21 cellular contexts compared by ENCODE assay signal in the genomic region with DNA sequence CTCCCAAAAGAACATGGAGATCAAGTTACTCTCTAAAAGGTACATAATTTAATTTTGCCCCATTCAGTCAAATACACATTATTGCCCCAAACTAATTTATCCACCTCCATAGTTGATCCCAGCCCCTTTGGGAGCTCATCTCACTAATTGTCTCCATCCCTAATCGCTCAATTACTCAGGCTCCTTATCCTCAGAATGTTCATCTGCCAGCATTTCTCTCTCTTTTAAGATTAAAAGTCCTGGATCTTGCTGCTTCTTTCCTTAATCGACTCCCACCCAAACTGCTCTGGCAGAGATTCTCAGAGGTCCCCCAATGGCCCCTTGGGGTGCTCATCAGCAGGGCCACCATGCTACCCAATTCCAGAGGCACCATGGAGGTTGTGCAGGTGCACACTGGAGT. TPM values are rescaled to one million over a fixed set of nuclear protein-coding genes. Genes with fewer than 3 reads are reported as not detected.
DNase-seq lines count a peak whose midpoint lies in the region; ATAC-seq, FAIRE-seq and TF ChIP-seq lines count a peak whose summit lies in the region.
"Had no signal": no experiment of that assay in that cellular context is flagged by ENCODE, and none has a peak within 500 bp of the region (broad histone marks: within the 10 kb centered on the region; RNA-seq: fewer than 3 reads in every experiment).

No MANE protein-coding gene starts in this region.

- H3K36me3 Mint-ChIP-seq in activated T-helper 2 cell treated with anti-CD3 and anti-CD28 coated beads, Interferon-gamma antibody, Interleukin-2, Interleukin-4, amounts not matched to agents 10 μg/mL and 5 μg/mL and 100 μg/mL, durations not matched to agents 14 hours and 24 hours and 36 hours (ENCODE audit: low read depth) = no peaks in the 10 kb centered on the region

- H3K14ac ChIP-seq in mesenchymal stem cell (ENCODE audit: low read length in 2 of 2) = no peak overlapping the region

- TF ChIP-seq EP300 in sigmoid colon (IDR thresholded peaks at IDR 0.05) = no peak

- no peak overlapping the region for H3K27ac Mint-ChIP-seq in activated T-helper 2 cell treated with anti-CD3 and anti-CD28 coated beads, Interferon-gamma antibody, Interleukin-2, Interleukin-4, amounts not matched to agents 10 μg/mL and 5 μg/mL and 100 μg/mL, durations not matched to agents 14 hours and 24 hours and 36 hours
- H3K27ac Mint-ChIP-seq: CD4-positive, alpha-beta T cell; HFFc6; IgD-negative memory B cell had no signal

- no peak overlapping the region for H3K9ac ChIP-seq in mesenchymal stem cell (ENCODE audit: low read length)

- FAIRE-seq in D721Med (lab: Jason Lieb, UNC) = peak; percentile 16
- FAIRE-seq: A204.1, GM12878, HepG2 had no signal

- no peak overlapping the region for H3K4me2 ChIP-seq in mesenchymal stem cell (ENCODE audit: low read length, poor library complexity, severe bottlenecking)

- 96 to 97% methylated on average over 2 of the region's 2 CpGs for WGBS in sigmoid colon, 2 donors
- 82% methylated on average over 2 of the region's 2 CpGs for WGBS in mesenchymal stem cell

- no peak overlapping the region for H3K4ac ChIP-seq in mesenchymal stem cell (ENCODE audit: low read depth in 1 of 2, low read length in 2 of 2)

- no peak overlapping the region for H2AFZ ChIP-seq in mesenchymal stem cell (ENCODE audit: low read depth, low read length)

- peak overlapping the region; percentile 65 for H3K27ac ChIP-seq in WERI-Rb-1
- H3K27ac ChIP-seq in sigmoid colon = no peak overlapping the region
- H3K27ac ChIP-seq in mesenchymal stem cell (ENCODE audit: low read length, poor library complexity, severe bottlenecking) = no peak overlapping the region
- H3K27ac ChIP-seq: C4-2B had no signal

- H3K4me1 ChIP-seq in sigmoid colon = peaks cover 0 to 5% (median 0%) of the 10 kb centered on the region in 4 donors
- H3K4me1 ChIP-seq in mesenchymal stem cell (ENCODE audit: control insufficient read depth, insufficient read depth, low read depth, low read length) = peaks cover 5% of the 10 kb centered on the region

- no peak overlapping the region for H2BK12ac ChIP-seq in mesenchymal stem cell (ENCODE audit: low read length in 2 of 2)

- TF ChIP-seq POLR2A in sigmoid colon (IDR thresholded peaks at IDR 0.05) = no peak

- no peak overlapping the region for H3K23ac ChIP-seq in mesenchymal stem cell (ENCODE audit: low read length in 2 of 2)

- H4K91ac ChIP-seq in mesenchymal stem cell (ENCODE audit: low read length) = no peak overlapping the region

- no peaks in the 10 kb centered on the region for H3K9me3 ChIP-seq in WERI-Rb-1 (ENCODE audit: severe bottlenecking)
- H3K9me3 ChIP-seq in sigmoid colon = no peaks in the 10 kb centered on the region
- H3K9me3 ChIP-seq in mesenchymal stem cell (ENCODE audit: control insufficient read depth, low read length) = no peaks in the 10 kb centered on the region
- H3K9me3 ChIP-seq: Caco-2 had no signal

- no peaks in the 10 kb centered on the region for H3K9me3 Mint-ChIP-seq in activated T-helper 2 cell treated with anti-CD3 and anti-CD28 coated beads, Interferon-gamma antibody, Interleukin-2, Interleukin-4, amounts not matched to agents 10 μg/mL and 5 μg/mL and 100 μg/mL, durations not matched to agents 14 hours and 24 hours and 36 hours
- H3K9me3 Mint-ChIP-seq: CD4-positive, alpha-beta T cell; HFFc6; IgD-negative memory B cell had no signal

- H2BK120ac ChIP-seq in mesenchymal stem cell (ENCODE audit: low read depth, low read length) = no peak overlapping the region

- no peak for TF ChIP-seq CTCF in D721Med (IDR thresholded peaks at IDR 0.05; ENCODE audit: insufficient read depth, missing control alignments)
- no peak for TF ChIP-seq CTCF in WERI-Rb-1 (IDR thresholded peaks at IDR 0.05; ENCODE audit: low read depth, low read length)
- no peak for TF ChIP-seq CTCF in sigmoid colon (IDR thresholded peaks at IDR 0.05)

- H4K8ac ChIP-seq in mesenchymal stem cell (ENCODE audit: low read length) = no peak overlapping the region

- H3K27me3 ChIP-seq in WERI-Rb-1 (ENCODE audit: insufficient read depth, low read depth, severe bottlenecking) (no peaks in the 10 kb centered on the region), sigmoid colon (no peaks in the 10 kb centered on the region), mesenchymal stem cell (ENCODE audit: control insufficient read depth in 1 of 2, insufficient read depth in 1 of 2, low read length in 2 of 2) (no peaks in the 10 kb centered on the region)

- H3K4me3 Mint-ChIP-seq in activated T-helper 2 cell treated with anti-CD3 and anti-CD28 coated beads, Interferon-gamma antibody, Interleukin-2, Interleukin-4, amounts not matched to agents 10 μg/mL and 5 μg/mL and 100 μg/mL, durations not matched to agents 14 hours and 24 hours and 36 hours (ENCODE audit: low read depth) = no peak overlapping the region
- H3K4me3 Mint-ChIP-seq: CD4-positive, alpha-beta T cell; HFFc6; IgD-negative memory B cell had no signal

- DNase-seq in D721Med (ENCODE audit: insufficient read length, low spot score) = peak; percentile 73
- peak; percentile 85 for DNase-seq in NCI-H82 (lab: John Stamatoyannopoulos, UW)
- DNase-seq in WERI-Rb-1 = no peak
- DNase-seq in sigmoid colon = peak; percentile 27
- no peak for DNase-seq in mesenchymal stem cell
- no peak for DNase-seq in activated T-helper 2 cell treated with anti-CD3 and anti-CD28 coated beads, Interferon-gamma antibody, Interleukin-2, Interleukin-4, amounts not matched to agents 10 μg/mL and 5 μg/mL and 100 μg/mL, durations not matched to agents 14 hours and 24 hours and 36 hours (ENCODE audit: low spot score)
- DNase-seq: ACHN, DND-41, EL, GOT3, HFFc6 had no signal

- no peaks in the 10 kb centered on the region for H3K27me3 Mint-ChIP-seq in activated T-helper 2 cell treated with anti-CD3 and anti-CD28 coated beads, Interferon-gamma antibody, Interleukin-2, Interleukin-4, amounts not matched to agents 10 μg/mL and 5 μg/mL and 100 μg/mL, durations not matched to agents 14 hours and 24 hours and 36 hours (ENCODE audit: low read depth)
- H3K27me3 Mint-ChIP-seq: CD4-positive, alpha-beta T cell; IgD-negative memory B cell had no signal

- no peaks in the 10 kb centered on the region for H3K4me1 Mint-ChIP-seq in activated T-helper 2 cell treated with anti-CD3 and anti-CD28 coated beads, Interferon-gamma antibody, Interleukin-2, Interleukin-4, amounts not matched to agents 10 μg/mL and 5 μg/mL and 100 μg/mL, durations not matched to agents 14 hours and 24 hours and 36 hours (ENCODE audit: low read depth)

- no peak for ATAC-seq in HG03097 (IDR thresholded peaks at IDR 0.05; ENCODE audit: low FRiP score, unreplicated experiment)
- ATAC-seq: GM12878 had no signal

- H3K4me3 ChIP-seq in WERI-Rb-1 (ENCODE audit: low read depth, low read length) (no peak overlapping the region), sigmoid colon (no peak overlapping the region), mesenchymal stem cell (ENCODE audit: insufficient read depth in 1 of 2, low read depth in 1 of 2, low read length in 2 of 2) (no peak overlapping the region)
- H3K4me3 ChIP-seq: GM12878 had no signal

- no peak overlapping the region for H2BK5ac ChIP-seq in mesenchymal stem cell (ENCODE audit: low read depth, low read length, poor library complexity, severe bottlenecking)

- no peak overlapping the region for H2BK15ac ChIP-seq in mesenchymal stem cell (ENCODE audit: low read depth, poor library complexity, severe bottlenecking)

- H3K36me3 ChIP-seq in WERI-Rb-1 (no peaks in the 10 kb centered on the region; the same call in 1 of the 2 replicates), sigmoid colon (peaks cover 0 to 4% (median 0%) of the 10 kb centered on the region in 4 donors), mesenchymal stem cell (ENCODE audit: control insufficient read depth in 1 of 2, insufficient read depth in 2 of 2, low read depth in 1 of 2, low read length in 2 of 2) (peaks cover 6% of the 10 kb centered on the region in 2 experiments)

- intact Hi-C loops in sigmoid colon (cut with DNase I) = no loop called here
- intact Hi-C loops in activated T-helper 2 cell treated with anti-CD3 and anti-CD28 coated beads, Interferon-gamma antibody, Interleukin-2, Interleukin-4, amounts not matched to agents 10 μg/mL and 5 μg/mL and 100 μg/mL, durations not matched to agents 14 hours and 24 hours and 36 hours (cut with micrococcal nuclease) = no loop called here

- no peak overlapping the region for H2AK5ac ChIP-seq in mesenchymal stem cell (ENCODE audit: low read length, severe bottlenecking)

- peaks cover 20% of the 10 kb centered on the region for H3K79me1 ChIP-seq in mesenchymal stem cell (replicated peaks; ENCODE audit: low read length, poor library complexity, severe bottlenecking)

- no peak overlapping the region for H3K18ac ChIP-seq in mesenchymal stem cell (ENCODE audit: low read depth in 1 of 2, low read length in 2 of 2)

RNA-seq across cellular contexts. Expression of gene NNAT, which starts 18.4 kb away (rescaled TPM):
- 100 to 1,000 TPM in 2 of 4 donors, 10 to 100 TPM in 2; 82.8 to 125 (median 97.2) TPM for total RNA-seq in sigmoid colon
- 10 to 100 TPM in 1 of 3 donors, 1 to 10 TPM in 1, not detected in 1; 7.8 to 20.8 TPM for polyA plus RNA-seq in sigmoid colon
- polyA plus RNA-seq in mesenchymal stem cell (2013, experiment 1 of 2) = 3.2 TPM
- 2.7 TPM for polyA plus RNA-seq in mesenchymal stem cell (2013, experiment 2 of 2)
- not detected in 2 replicates for total RNA-seq in activated T-helper 2 cell treated with anti-CD3 and anti-CD28 coated beads, Interferon-gamma antibody, Interleukin-2, Interleukin-4, amounts not matched to agents 10 μg/mL and 5 μg/mL and 100 μg/mL, durations not matched to agents 14 hours and 24 hours and 36 hours
- total RNA-seq: Caco-2; CD4-positive, alpha-beta T cell; G401; GM12878; HepG2; HFFc6 had no signal
- polyA plus RNA-seq: BJ, HepG2, IgD-negative memory B cell had no signal

RNA-seq across cellular contexts. Expression of gene BLCAP, which starts 25.0 kb away (rescaled TPM):
- 10 to 100 TPM; 53.1 to 68.1 (median 57.1) TPM for total RNA-seq in sigmoid colon
- polyA plus RNA-seq in sigmoid colon = 10 to 100 TPM; 40.2 to 68.7 (median 56.5) TPM
- polyA plus RNA-seq in mesenchymal stem cell (2013, experiment 1 of 2) = 45.0 TPM
- polyA plus RNA-seq in mesenchymal stem cell (2013, experiment 2 of 2) = 45.3 TPM
- 24.2 and 26.3 TPM in 2 replicates for total RNA-seq in activated T-helper 2 cell treated with anti-CD3 and anti-CD28 coated beads, Interferon-gamma antibody, Interleukin-2, Interleukin-4, amounts not matched to agents 10 μg/mL and 5 μg/mL and 100 μg/mL, durations not matched to agents 14 hours and 24 hours and 36 hours

Comparison
In these comparisons a context has a peak if more than half of its experiments do, and no peak if none do; other contexts are left out.
1. DNase-seq: peak in D721Med (single experiment), NCI-H82 (single experiment) and sigmoid colon (single experiment); none in WERI-Rb-1 (single experiment), mesenchymal stem cell (single experiment) and activated T-helper 2 cell treated with anti-CD3 and anti-CD28 coated beads, Interferon-gamma antibody, Interleukin-2, Interleukin-4, amounts not matched to agents 10 μg/mL and 5 μg/mL and 100 μg/mL, durations not matched to agents 14 hours and 24 hours and 36 hours (single experiment).
2. RNA of gene NNAT, which starts 18.4 kb away (total RNA-seq): 82.8 to 125 TPM in sigmoid colon; not detected in activated T-helper 2 cell treated with anti-CD3 and anti-CD28 coated beads, Interferon-gamma antibody, Interleukin-2, Interleukin-4, amounts not matched to agents 10 μg/mL and 5 μg/mL and 100 μg/mL, durations not matched to agents 14 hours and 24 hours and 36 hours; every median in the first group is over 10 times any median in the second.